ENCODE assay signal across 12 cellular contexts in genomic region chr10:69345890-69346474, GRCh38.
DNase-seq lines count a peak whose midpoint lies in the region; ATAC-seq and TF ChIP-seq lines count a peak whose summit lies in the region.
"Had no signal": no experiment of that assay in that cellular context is flagged by ENCODE, and none has a peak within 500 bp of the region (broad histone marks: within the 10 kb centered on the region; RNA-seq: fewer than 3 reads in every experiment).

No MANE protein-coding gene starts in this region.

- no peak for TF ChIP-seq POLR2A in spleen (IDR thresholded peaks at IDR 0.05)

- peak overlapping the region; percentile 74 for H3K27ac Mint-ChIP-seq in activated CD4-positive, alpha-beta T cell treated with anti-CD3 and anti-CD28 coated beads, Interleukin-2, amount 10 ng/mL, durations not matched to agents 24 days and 14 days
- peak overlapping the region; percentile 93 for H3K27ac Mint-ChIP-seq in T-helper 2 cell treated with Interferon-gamma antibody and Interleukin-4, amounts not matched to agents 5 μg/mL and 100 μg/mL, for 36 hours

- DNase-seq in activated CD4-positive, alpha-beta T cell treated with anti-CD3 and anti-CD28 coated beads, Interleukin-2, amount 10 ng/mL, durations not matched to agents 24 days and 14 days, result no peak
- DNase-seq in activated CD4-positive, alpha-beta T cell treated with anti-CD3 and anti-CD28 coated beads, Interleukin-2, amount 50 U/mL, for 48 hours, result no peak
- DNase-seq in T-helper 2 cell treated with Interferon-gamma antibody and Interleukin-4, amounts not matched to agents 5 μg/mL and 100 μg/mL, for 36 hours (ENCODE audit: low spot score), result no peak
- DNase-seq in fibroblast of mammary gland (ENCODE audit: low read depth), result peak; percentile 30
- no peak for DNase-seq in spleen
- DNase-seq in ecto neural progenitor cell (ENCODE audit: low spot score), result no peak
- DNase-seq: activated CD8-positive, alpha-beta memory T cell treated with anti-CD3 and anti-CD28 coated beads, Interleukin-2, amount 50 U/mL, for 48 hours; cerebellar nuclear complex; SW 1271 had no signal

- peaks cover 57% of the 10 kb centered on the region for H3K36me3 Mint-ChIP-seq in activated CD4-positive, alpha-beta T cell treated with anti-CD3 and anti-CD28 coated beads, Interleukin-2, amount 10 ng/mL, durations not matched to agents 24 days and 14 days (ENCODE audit: low read depth)
- peaks cover 66% of the 10 kb centered on the region for H3K36me3 Mint-ChIP-seq in T-helper 2 cell treated with Interferon-gamma antibody and Interleukin-4, amounts not matched to agents 5 μg/mL and 100 μg/mL, for 36 hours (ENCODE audit: low read depth)

- ATAC-seq in HG02798 (IDR thresholded peaks at IDR 0.05; ENCODE audit: poor library complexity, unreplicated experiment) (no peak), HG03354 (IDR thresholded peaks at IDR 0.05; ENCODE audit: poor library complexity, severe bottlenecking, unreplicated experiment) (no peak)
- ATAC-seq: A549 had no signal

- H3K4me3 Mint-ChIP-seq in activated CD4-positive, alpha-beta T cell treated with anti-CD3 and anti-CD28 coated beads, Interleukin-2, amount 10 ng/mL, durations not matched to agents 24 days and 14 days, result peak overlapping the region; percentile 49
- H3K4me3 Mint-ChIP-seq in T-helper 2 cell treated with Interferon-gamma antibody and Interleukin-4, amounts not matched to agents 5 μg/mL and 100 μg/mL, for 36 hours, result peak overlapping the region; percentile 84

- WGBS in spleen, 5 donors, result 51 to 66% (median 60%) methylated on average over 8 of the region's 8 CpGs

- H3K9me3 ChIP-seq in spleen, result no peaks in the 10 kb centered on the region
- H3K9me3 ChIP-seq: A549 had no signal

- H3K27ac ChIP-seq in spleen, result peak overlapping the region in 6 of 8 donors; percentile 7 to 80 (median 66)
- H3K27ac ChIP-seq: A549 had no signal

- H3K4me1 Mint-ChIP-seq in activated CD4-positive, alpha-beta T cell treated with anti-CD3 and anti-CD28 coated beads, Interleukin-2, amount 10 ng/mL, durations not matched to agents 24 days and 14 days, result peaks cover 66% of the 10 kb centered on the region
- peaks cover 73% of the 10 kb centered on the region for H3K4me1 Mint-ChIP-seq in T-helper 2 cell treated with Interferon-gamma antibody and Interleukin-4, amounts not matched to agents 5 μg/mL and 100 μg/mL, for 36 hours (ENCODE audit: low read depth)

- peaks cover 47 to 94% (median 61%) of the 10 kb centered on the region in 6 donors for H3K4me1 ChIP-seq in spleen

- intact Hi-C loops in activated CD4-positive, alpha-beta T cell treated with anti-CD3 and anti-CD28 coated beads, Interleukin-2, amount 10 ng/mL, durations not matched to agents 24 days and 14 days (cut with micrococcal nuclease), result loop anchor here (2.0 kb wide), 1 partner anchor 27 kb away; no protein-coding TSS in a partner anchor
- intact Hi-C loops in spleen (cut with DNase I; ENCODE audit: low total_unique reads), result no loop called here

- H3K4me3 ChIP-seq in fibroblast of mammary gland (ENCODE audit: control insufficient read depth, low read depth, low read length), result no peak overlapping the region
- peak overlapping the region in 1 of 8 donors; percentile 27 for H3K4me3 ChIP-seq in spleen
- H3K4me3 ChIP-seq: A549 had no signal

- no peaks in the 10 kb centered on the region for H3K27me3 ChIP-seq in spleen (replicated peaks in 1 of 7)

- H3K36me3 ChIP-seq in spleen, result peaks cover 0 to 71% (median 2%) of the 10 kb centered on the region in 6 donors

- no peaks in the 10 kb centered on the region for H3K9me3 Mint-ChIP-seq in activated CD4-positive, alpha-beta T cell treated with anti-CD3 and anti-CD28 coated beads, Interleukin-2, amount 10 ng/mL, durations not matched to agents 24 days and 14 days
- no peaks in the 10 kb centered on the region for H3K9me3 Mint-ChIP-seq in T-helper 2 cell treated with Interferon-gamma antibody and Interleukin-4, amounts not matched to agents 5 μg/mL and 100 μg/mL, for 36 hours

- TF ChIP-seq CTCF in fibroblast of mammary gland (conservative IDR thresholded peaks at IDR 0.05; ENCODE audit: control insufficient read depth, insufficient read depth, low read depth, low read length) (no peak), spleen (IDR thresholded peaks at IDR 0.05 in 8 of 11, conservative IDR thresholded peaks at IDR 0.05 in 3 of 11) (no peak)

- no peaks in the 10 kb centered on the region for H3K27me3 Mint-ChIP-seq in activated CD4-positive, alpha-beta T cell treated with anti-CD3 and anti-CD28 coated beads, Interleukin-2, amount 10 ng/mL, durations not matched to agents 24 days and 14 days
- no peaks in the 10 kb centered on the region for H3K27me3 Mint-ChIP-seq in T-helper 2 cell treated with Interferon-gamma antibody and Interleukin-4, amounts not matched to agents 5 μg/mL and 100 μg/mL, for 36 hours (ENCODE audit: low read depth)
